1 cellular context compared by ENCODE assay signal in genomic region chr1:161771166-161771565, GRCh38.
TF ChIP-seq lines count a peak whose summit lies in the region.

No MANE protein-coding gene starts in this region.

TF ChIP-seq in K562, 482 proteins besides CTCF, POLR2A, EP300 and RAD21:
- no peak for TF ChIP-seq ARID1B (IDR thresholded peaks at IDR 0.05)
- TF ChIP-seq MAFG (tag; conservative IDR thresholded peaks at IDR 0.05), result no peak
- TF ChIP-seq ZBTB2 (IDR thresholded peaks at IDR 0.05), result no peak
- TF ChIP-seq HMGN3 (IDR thresholded peaks at IDR 0.05; ENCODE audit: borderline replicate concordance, extremely low read depth, insufficient read length, low read depth, low read length), result no peak
- TF ChIP-seq JUN (IDR thresholded peaks at IDR 0.05; ENCODE audit: borderline replicate concordance, low read depth, low read length), result no peak
- no peak for TF ChIP-seq JUN (CRISPR knock-in tag; IDR thresholded peaks at IDR 0.05; ENCODE audit: borderline replicate concordance)
- TF ChIP-seq MEIS2 (IDR thresholded peaks at IDR 0.05; ENCODE audit: partially characterized antibody), result peak; percentile 70
- TF ChIP-seq ZNF766 (CRISPR knock-in tag; conservative IDR thresholded peaks at IDR 0.05), result no peak
- no peak for TF ChIP-seq PBX2 (CRISPR knock-in tag; IDR thresholded peaks at IDR 0.05; ENCODE audit: low read depth)
- TF ChIP-seq PBX2 (tag; conservative IDR thresholded peaks at IDR 0.05; ENCODE audit: low read depth), result peak; percentile 66
- peak; percentile 51; the same call in 1 of the 2 replicates for TF ChIP-seq PKNOX1 (IDR thresholded peaks at IDR 0.05)
- TF ChIP-seq ZZZ3 (IDR thresholded peaks at IDR 0.05), result no peak
